9 cellular contexts compared by ENCODE assay signal in genomic region chr5:180238631-180239030, GRCh38. TPM values are rescaled to one million over a fixed set of nuclear protein-coding genes. Genes with fewer than 3 reads are reported as not detected.
"Had no signal": no experiment of that assay in that cellular context is flagged by ENCODE, and none has a peak within 500 bp of the region (broad histone marks: within the 10 kb centered on the region; RNA-seq: fewer than 3 reads in every experiment).

No MANE protein-coding gene starts in this region.

- DNase-seq: H9, HCEC 1CT, KG1 had no signal

- H3K27me3 Mint-ChIP-seq: IgD-negative memory B cell had no signal

- ATAC-seq: GM23338 had no signal

- H3K9me3 Mint-ChIP-seq: GM23338, H9 had no signal

- H3K27ac Mint-ChIP-seq: GM23338, IgD-negative memory B cell had no signal

- H3K4me2 ChIP-seq: GM23338 had no signal

- H3K4me3 Mint-ChIP-seq: GM23338, H9, IgD-negative memory B cell had no signal

- H2AFZ ChIP-seq: GM23338 had no signal

- H3K4me3 ChIP-seq: GM23338 had no signal

- FAIRE-seq: H1, H54, HTR-8/SVneo had no signal

RNA-seq across cellular contexts. Expression of gene RASGEF1C, which starts 29.6 kb away (rescaled TPM):
- total RNA-seq: HT-29 had no signal
- polyA plus RNA-seq: IgD-negative memory B cell had no signal
